In genomic region chr3:177251756-177252155, GRCh38 we compare ENCODE assay signal across 1 cellular context.
A peak's percentile ranks its signal among the peaks of the same experiment; 100 is the strongest.
TF ChIP-seq lines count a peak whose summit lies in the region.

No MANE protein-coding gene starts in this region.

TF ChIP-seq in K562, 482 proteins besides CTCF, POLR2A, EP300 and RAD21 (continued from another document):
- TF ChIP-seq, protein P1, sequence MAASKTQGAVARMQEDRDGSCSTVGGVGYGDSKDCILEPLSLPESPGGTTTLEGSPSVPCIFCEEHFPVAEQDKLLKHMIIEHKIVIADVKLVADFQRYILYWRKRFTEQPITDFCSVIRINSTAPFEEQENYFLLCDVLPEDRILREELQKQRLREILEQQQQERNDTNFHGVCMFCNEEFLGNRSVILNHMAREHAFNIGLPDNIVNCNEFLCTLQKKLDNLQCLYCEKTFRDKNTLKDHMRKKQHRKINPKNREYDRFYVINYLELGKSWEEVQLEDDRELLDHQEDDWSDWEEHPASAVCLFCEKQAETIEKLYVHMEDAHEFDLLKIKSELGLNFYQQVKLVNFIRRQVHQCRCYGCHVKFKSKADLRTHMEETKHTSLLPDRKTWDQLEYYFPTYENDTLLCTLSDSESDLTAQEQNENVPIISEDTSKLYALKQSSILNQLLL (CRISPR knock-in tag; IDR thresholded peaks at IDR 0.05; ENCODE audit: borderline replicate concordance) = no peak
- no peak for TF ChIP-seq ZBTB7A (IDR thresholded peaks at IDR 0.05; ENCODE audit: borderline replicate concordance, control insufficient read depth, low read depth, low read length)
- no peak for TF ChIP-seq ZNF143 (CRISPR knock-in tag; IDR thresholded peaks at IDR 0.05)
- TF ChIP-seq E2F8 (IDR thresholded peaks at IDR 0.05; ENCODE audit: low read depth, partially characterized antibody) = no peak
- TF ChIP-seq, protein P2, sequence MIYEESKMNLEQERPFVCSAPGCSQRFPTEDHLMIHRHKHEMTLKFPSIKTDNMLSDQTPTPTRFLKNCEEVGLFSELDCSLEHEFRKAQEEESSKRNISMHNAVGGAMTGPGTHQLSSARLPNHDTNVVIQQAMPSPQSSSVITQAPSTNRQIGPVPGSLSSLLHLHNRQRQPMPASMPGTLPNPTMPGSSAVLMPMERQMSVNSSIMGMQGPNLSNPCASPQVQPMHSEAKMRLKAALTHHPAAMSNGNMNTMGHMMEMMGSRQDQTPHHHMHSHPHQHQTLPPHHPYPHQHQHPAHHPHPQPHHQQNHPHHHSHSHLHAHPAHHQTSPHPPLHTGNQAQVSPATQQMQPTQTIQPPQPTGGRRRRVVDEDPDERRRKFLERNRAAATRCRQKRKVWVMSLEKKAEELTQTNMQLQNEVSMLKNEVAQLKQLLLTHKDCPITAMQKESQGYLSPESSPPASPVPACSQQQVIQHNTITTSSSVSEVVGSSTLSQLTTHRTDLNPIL (CRISPR knock-in tag; IDR thresholded peaks at IDR 0.05) = no peak
- no peak for TF ChIP-seq PCBP1 (IDR thresholded peaks at IDR 0.05; ENCODE audit: low read depth, low read length, poor library complexity, severe bottlenecking)
- no peak for TF ChIP-seq TCF7 (IDR thresholded peaks at IDR 0.05; ENCODE audit: borderline replicate concordance)
- no peak for TF ChIP-seq SPI1 (IDR thresholded peaks at IDR 0.05; ENCODE audit: borderline replicate concordance, low read depth, low read length)
- TF ChIP-seq E2F3 (CRISPR knock-in tag; IDR thresholded peaks at IDR 0.05) = no peak
- TF ChIP-seq IFI16 (CRISPR knock-in tag; IDR thresholded peaks at IDR 0.05) = no peak
- TF ChIP-seq TRIM24 (IDR thresholded peaks at IDR 0.05) = peak; percentile 78 to 80
- TF ChIP-seq ZNF146 (CRISPR knock-in tag; IDR thresholded peaks at IDR 0.05; ENCODE audit: unreplicated experiment) = peak; percentile 55
- no peak for TF ChIP-seq HOXB6 (CRISPR knock-in tag; IDR thresholded peaks at IDR 0.05; ENCODE audit: borderline replicate concordance)
- TF ChIP-seq YY1 (IDR thresholded peaks at IDR 0.05; ENCODE audit: borderline replicate concordance in 1 of 3, control insufficient read depth in 1 of 3, extremely low read depth in 1 of 3, insufficient read depth in 3 of 3, insufficient read length in 1 of 3, insufficient replicate concordance in 2 of 3, low read depth in 1 of 3, low read length in 2 of 3) = no peak
- TF ChIP-seq, protein P3, sequence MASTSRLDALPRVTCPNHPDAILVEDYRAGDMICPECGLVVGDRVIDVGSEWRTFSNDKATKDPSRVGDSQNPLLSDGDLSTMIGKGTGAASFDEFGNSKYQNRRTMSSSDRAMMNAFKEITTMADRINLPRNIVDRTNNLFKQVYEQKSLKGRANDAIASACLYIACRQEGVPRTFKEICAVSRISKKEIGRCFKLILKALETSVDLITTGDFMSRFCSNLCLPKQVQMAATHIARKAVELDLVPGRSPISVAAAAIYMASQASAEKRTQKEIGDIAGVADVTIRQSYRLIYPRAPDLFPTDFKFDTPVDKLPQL (IDR thresholded peaks at IDR 0.05; ENCODE audit: extremely low read depth, insufficient read length) = no peak
- peak; percentile 22; the same call in 1 of the 2 replicates for TF ChIP-seq BCOR (IDR thresholded peaks at IDR 0.05)
- TF ChIP-seq CLOCK (CRISPR knock-in tag; IDR thresholded peaks at IDR 0.05; ENCODE audit: borderline replicate concordance) = no peak
- no peak for TF ChIP-seq NONO (IDR thresholded peaks at IDR 0.05; ENCODE audit: low read depth in 2 of 2, low read length in 1 of 2)
- TF ChIP-seq U2AF2 (optimal IDR thresholded peaks at IDR 0.05; ENCODE audit: low read depth, low read length) = no peak
- TF ChIP-seq CBX5 (IDR thresholded peaks at IDR 0.05; ENCODE audit: borderline replicate concordance, low read depth) = no peak
- no peak for TF ChIP-seq POLR3G (IDR thresholded peaks at IDR 0.05; ENCODE audit: extremely low read depth, insufficient read length, insufficient replicate concordance)
- TF ChIP-seq POLR2H (tag; IDR thresholded peaks at IDR 0.05; ENCODE audit: low read depth) = no peak
- TF ChIP-seq LARP7 (IDR thresholded peaks at IDR 0.05) = no peak
- TF ChIP-seq CHCHD3 (CRISPR knock-in tag; IDR thresholded peaks at IDR 0.05) = no peak
- TF ChIP-seq, protein P4, sequence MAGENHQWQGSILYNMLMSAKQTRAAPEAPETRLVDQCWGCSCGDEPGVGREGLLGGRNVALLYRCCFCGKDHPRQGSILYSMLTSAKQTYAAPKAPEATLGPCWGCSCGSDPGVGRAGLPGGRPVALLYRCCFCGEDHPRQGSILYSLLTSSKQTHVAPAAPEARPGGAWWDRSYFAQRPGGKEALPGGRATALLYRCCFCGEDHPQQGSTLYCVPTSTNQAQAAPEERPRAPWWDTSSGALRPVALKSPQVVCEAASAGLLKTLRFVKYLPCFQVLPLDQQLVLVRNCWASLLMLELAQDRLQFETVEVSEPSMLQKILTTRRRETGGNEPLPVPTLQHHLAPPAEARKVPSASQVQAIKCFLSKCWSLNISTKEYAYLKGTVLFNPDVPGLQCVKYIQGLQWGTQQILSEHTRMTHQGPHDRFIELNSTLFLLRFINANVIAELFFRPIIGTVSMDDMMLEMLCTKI (IDR thresholded peaks at IDR 0.05; ENCODE audit: partially characterized antibody) = no peak
- TF ChIP-seq DACH1 (IDR thresholded peaks at IDR 0.05; ENCODE audit: partially characterized antibody) = no peak
